ENCODE assay signal across 6 cellular contexts in the genomic region with DNA sequence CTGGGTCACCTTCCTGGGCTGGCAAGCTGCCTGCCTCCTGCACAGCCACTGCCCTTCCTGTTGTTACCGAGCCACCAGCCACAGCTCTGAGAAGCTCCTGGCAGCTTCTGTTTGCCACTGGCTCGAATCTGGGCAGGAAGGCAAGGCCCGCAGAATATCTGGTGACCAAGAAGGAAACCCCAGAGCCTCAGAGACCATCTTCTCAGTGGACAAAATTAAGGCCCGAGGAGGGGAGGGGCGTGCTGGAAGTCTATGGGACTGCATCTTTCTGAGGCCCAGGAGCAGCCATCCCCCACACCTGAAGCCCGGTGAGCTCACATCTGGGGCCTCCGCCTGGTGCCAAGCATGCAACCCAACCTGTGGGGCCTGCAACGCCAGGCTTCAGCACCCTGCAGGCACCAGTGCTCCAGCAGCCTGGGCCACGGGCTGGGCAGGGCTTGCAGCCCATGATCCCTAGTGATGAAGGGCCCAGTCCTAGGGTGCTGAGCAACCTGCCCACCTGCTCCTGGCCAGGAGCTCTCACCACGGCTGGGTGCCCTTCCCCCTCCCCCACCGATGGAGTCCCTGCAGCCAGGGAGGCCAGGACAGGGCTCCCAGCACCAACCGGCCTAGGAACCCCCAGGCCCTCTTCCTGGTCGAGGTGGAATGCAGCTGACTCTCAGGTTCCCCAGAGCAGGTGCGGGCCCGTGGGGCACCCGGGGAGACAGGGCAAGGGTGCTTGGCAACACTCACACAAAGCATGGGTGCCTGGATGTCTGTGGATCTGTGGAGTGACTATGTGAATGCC. TPM values are rescaled to one million over a fixed set of nuclear protein-coding genes. Genes with fewer than 3 reads are reported as not detected.
DNase-seq lines count a peak whose midpoint lies in the region; ATAC-seq and TF ChIP-seq lines count a peak whose summit lies in the region.

No MANE protein-coding gene starts in this region.

- WGBS in right lobe of liver (ENCODE audit: insufficient coverage, low coverage, low lambda C conversion rate, missing lambda C conversion rate) = 0% methylated on average over 1 of the region's 16 CpGs

- intact Hi-C loops in right lobe of liver (cut with DNase I) = no loop called here

- H3K27me3 Mint-ChIP-seq in CD4-positive, CD25-positive, alpha-beta regulatory T cell = no peaks in the 10 kb centered on the region
- H3K27me3 Mint-ChIP-seq in WTC11 (ENCODE audit: low read depth) = no peaks in the 10 kb centered on the region

- TF ChIP-seq CTCF in WTC11 (IDR thresholded peaks at IDR 0.05) = no peak
- no peak for TF ChIP-seq CTCF in right lobe of liver (IDR thresholded peaks at IDR 0.05)

- peaks cover 43% of the 10 kb centered on the region for H3K4me1 ChIP-seq in CD4-positive, CD25-positive, alpha-beta regulatory T cell (ENCODE audit: control insufficient read depth, insufficient read depth, low read length, poor library complexity, severe bottlenecking)
- peaks cover 0 to 20% (median 0%) of the 10 kb centered on the region in 4 donors for H3K4me1 ChIP-seq in right lobe of liver

- H3K27ac Mint-ChIP-seq in CD4-positive, CD25-positive, alpha-beta regulatory T cell = peak overlapping the region in 2 of 3 donors; percentile 12 to 67
- H3K27ac Mint-ChIP-seq in WTC11 = no peak overlapping the region

- no peak for ATAC-seq in CD4-positive, CD25-positive, alpha-beta regulatory T cell (ENCODE audit: low read depth in 2 of 2)
- ATAC-seq in WTC11 (no peak), right lobe of liver (peak in 1 of 4 donors; percentile 1), GM19324 (IDR thresholded peaks at IDR 0.05; ENCODE audit: low FRiP score, unreplicated experiment) (no peak), HG02870 (IDR thresholded peaks at IDR 0.05; ENCODE audit: unreplicated experiment) (no peak)

- H3K36me3 Mint-ChIP-seq in CD4-positive, CD25-positive, alpha-beta regulatory T cell = no peaks in the 10 kb centered on the region
- no peaks in the 10 kb centered on the region for H3K36me3 Mint-ChIP-seq in WTC11

- no peaks in the 10 kb centered on the region for H3K9me3 ChIP-seq in CD4-positive, CD25-positive, alpha-beta regulatory T cell (ENCODE audit: control insufficient read depth in 2 of 2, low read length in 2 of 2)
- H3K9me3 ChIP-seq in right lobe of liver = no peaks in the 10 kb centered on the region

- H3K9me3 Mint-ChIP-seq in CD4-positive, CD25-positive, alpha-beta regulatory T cell = no peaks in the 10 kb centered on the region
- H3K9me3 Mint-ChIP-seq in WTC11 = peaks cover 4% of the 10 kb centered on the region

- no peak for TF ChIP-seq POLR2A in right lobe of liver (IDR thresholded peaks at IDR 0.05)

- CTCF ChIA-PET in WTC11 (lab: Charles Lee) = interaction anchor here (0.5 to 0.6 kb wide), 2 partner anchors 37 to 69 kb away, joined by 5 read pairs; no protein-coding TSS in a partner anchor

- DNase-seq in CD4-positive, CD25-positive, alpha-beta regulatory T cell = peak in 1 of 3 donors; percentile 49
- DNase-seq in WTC11 (ENCODE audit: low spot score) (no peak), right lobe of liver (peak; percentile 86 to 94 (median 93)), EL (no peak)

- POLR2A ChIA-PET in WTC11 (lab: Charles Lee) = interaction anchor here (0.7 kb wide), 2 partner anchors 30 to 50 kb away, joined by 3 read pairs; partner anchors contain the start of gene AURKAIP1

- H3K4me3 Mint-ChIP-seq in CD4-positive, CD25-positive, alpha-beta regulatory T cell = peak overlapping the region; percentile 75 to 89 (median 83)
- H3K4me3 Mint-ChIP-seq in WTC11 = peak overlapping the region; percentile 63

- H3K4me1 Mint-ChIP-seq in CD4-positive, CD25-positive, alpha-beta regulatory T cell = peaks cover 0 to 45% (median 8%) of the 10 kb centered on the region in 4 donors
- peaks cover 11% of the 10 kb centered on the region for H3K4me1 Mint-ChIP-seq in WTC11

- H3K27ac ChIP-seq in CD4-positive, CD25-positive, alpha-beta regulatory T cell (ENCODE audit: insufficient read depth, low read length, poor library complexity, severe bottlenecking) = peak overlapping the region; percentile 78
- H3K27ac ChIP-seq in right lobe of liver = peak overlapping the region; percentile 70 to 82 (median 71)

- H3K4me3 ChIP-seq in CD4-positive, CD25-positive, alpha-beta regulatory T cell (ENCODE audit: low read depth, low read length) = peak overlapping the region; percentile 61
- peak overlapping the region; percentile 99 to 100 (median 100) for H3K4me3 ChIP-seq in right lobe of liver

- H3K27me3 ChIP-seq in CD4-positive, CD25-positive, alpha-beta regulatory T cell (ENCODE audit: control insufficient read depth, insufficient read depth, low read length) = no peaks in the 10 kb centered on the region
- H3K27me3 ChIP-seq in right lobe of liver = no peaks in the 10 kb centered on the region

- H3K36me3 ChIP-seq in CD4-positive, CD25-positive, alpha-beta regulatory T cell (ENCODE audit: control insufficient read depth, insufficient read depth, low read length) = peaks cover 3% of the 10 kb centered on the region
- H3K36me3 ChIP-seq in right lobe of liver = peaks cover 0 to 17% (median 4%) of the 10 kb centered on the region in 4 donors

TF ChIP-seq in WTC11, 78 proteins besides CTCF, POLR2A, EP300 and RAD21 (continues in another document):
- TF ChIP-seq GTF2I (CRISPR knock-in tag; conservative IDR thresholded peaks at IDR 0.05) (no peak), ZNF317 (CRISPR knock-in tag; IDR thresholded peaks at IDR 0.05; ENCODE audit: borderline replicate concordance, low read depth) (no peak), TEAD1 (CRISPR knock-in tag; IDR thresholded peaks at IDR 0.05) (no peak), AFF4 (CRISPR knock-in tag; IDR thresholded peaks at IDR 0.05; ENCODE audit: borderline replicate concordance) (no peak), FOXJ3 (CRISPR knock-in tag; IDR thresholded peaks at IDR 0.05; ENCODE audit: borderline replicate concordance) (no peak), ZNF263 (CRISPR knock-in tag; IDR thresholded peaks at IDR 0.05; ENCODE audit: low read depth) (no peak), ZNF671 (CRISPR knock-in tag; IDR thresholded peaks at IDR 0.05) (no peak)
- TF ChIP-seq, protein P1, sequence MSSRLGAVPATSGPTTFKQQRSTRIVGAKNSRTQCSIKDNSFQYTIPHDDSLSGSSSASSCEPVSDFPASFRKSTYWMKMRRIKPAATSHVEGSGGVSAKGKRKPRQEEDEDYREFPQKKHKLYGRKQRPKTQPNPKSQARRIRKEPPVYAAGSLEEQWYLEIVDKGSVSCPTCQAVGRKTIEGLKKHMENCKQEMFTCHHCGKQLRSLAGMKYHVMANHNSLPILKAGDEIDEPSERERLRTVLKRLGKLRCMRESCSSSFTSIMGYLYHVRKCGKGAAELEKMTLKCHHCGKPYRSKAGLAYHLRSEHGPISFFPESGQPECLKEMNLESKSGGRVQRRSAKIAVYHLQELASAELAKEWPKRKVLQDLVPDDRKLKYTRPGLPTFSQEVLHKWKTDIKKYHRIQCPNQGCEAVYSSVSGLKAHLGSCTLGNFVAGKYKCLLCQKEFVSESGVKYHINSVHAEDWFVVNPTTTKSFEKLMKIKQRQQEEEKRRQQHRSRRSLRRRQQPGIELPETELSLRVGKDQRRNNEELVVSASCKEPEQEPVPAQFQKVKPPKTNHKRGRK (CRISPR knock-in tag; IDR thresholded peaks at IDR 0.05; ENCODE audit: borderline replicate concordance) = no peak

RNA-seq across cellular contexts. Expression of gene CPTP, which starts 0.9 kb away (rescaled TPM):
- 27.0 TPM for total RNA-seq in CD4-positive, CD25-positive, alpha-beta regulatory T cell
- polyA plus RNA-seq in CD4-positive, CD25-positive, alpha-beta regulatory T cell = 10 to 100 TPM; 21.4 to 40.1 (median 32.6) TPM
- 10.3 to 14.4 TPM (median 12.3 TPM) in 3 replicates for total RNA-seq in WTC11 (2021)
- total RNA-seq in right lobe of liver = 10 to 100 TPM; 26.9 to 57.7 (median 33.1) TPM

RNA-seq across cellular contexts. Expression of gene INTS11, which starts 1.0 kb away (rescaled TPM):
- total RNA-seq in CD4-positive, CD25-positive, alpha-beta regulatory T cell = 138 TPM
- 10 to 100 TPM; 66.2 to 74.0 (median 67.8) TPM for polyA plus RNA-seq in CD4-positive, CD25-positive, alpha-beta regulatory T cell
- total RNA-seq in WTC11 (2021) (144 to 170 TPM (median 160 TPM) in 3 replicates), right lobe of liver (10 to 100 TPM; 35.1 to 52.4 (median 43.5) TPM)

RNA-seq across cellular contexts. Expression of gene TAS1R3, which starts 5.6 kb away (rescaled TPM):
- total RNA-seq in CD4-positive, CD25-positive, alpha-beta regulatory T cell = 2.0 TPM
- under 1 TPM in 2 of 4 donors, not detected in 2; 0.06 to 0.11 TPM for polyA plus RNA-seq in CD4-positive, CD25-positive, alpha-beta regulatory T cell
- total RNA-seq in WTC11 (2021) = 0.18 to 0.22 TPM (median 0.21 TPM) in 3 replicates
- 1 to 10 TPM in 2 of 6 experiments, under 1 TPM in 4; 0.10 to 2.7 (median 0.33) TPM for total RNA-seq in right lobe of liver

RNA-seq across cellular contexts. Expression of gene PUSL1, which starts 17.1 kb away (rescaled TPM):
- total RNA-seq in CD4-positive, CD25-positive, alpha-beta regulatory T cell = 18.3 TPM
- 10 to 100 TPM; 17.7 to 21.0 (median 19.1) TPM for polyA plus RNA-seq in CD4-positive, CD25-positive, alpha-beta regulatory T cell
- total RNA-seq in WTC11 (2021) = 42.5 to 51.5 TPM (median 43.6 TPM) in 3 replicates
- 10 to 100 TPM in 2 of 6 experiments, 1 to 10 TPM in 4; 5.6 to 21.6 (median 8.4) TPM for total RNA-seq in right lobe of liver

RNA-seq across cellular contexts. Expression of gene ACAP3, which starts 17.8 kb away (rescaled TPM):
- 75.5 TPM for total RNA-seq in CD4-positive, CD25-positive, alpha-beta regulatory T cell
- 1 to 10 TPM; 2.7 to 9.0 (median 4.1) TPM for polyA plus RNA-seq in CD4-positive, CD25-positive, alpha-beta regulatory T cell
- total RNA-seq in WTC11 (2021) (25.1 to 42.2 TPM (median 30.7 TPM) in 3 replicates), right lobe of liver (10 to 100 TPM; 20.1 to 28.0 (median 22.0) TPM)

Comparison
In these comparisons a context has a peak if more than half of its experiments do, and no peak if none do; other contexts are left out.
1. DNase-seq: peak in right lobe of liver (3 of 3); none in WTC11 (single experiment) and EL (single experiment).